Comparison of ENCODE assay signal across 8 cellular contexts in genomic region chr16:138049-138417, GRCh38. TPM values are rescaled to one million over a fixed set of nuclear protein-coding genes. Genes with fewer than 3 reads are reported as not detected.
A peak's percentile ranks its signal among the peaks of the same experiment; 100 is the strongest.
DNase-seq lines count a peak whose midpoint lies in the region; ATAC-seq and TF ChIP-seq lines count a peak whose summit lies in the region.

No MANE protein-coding gene starts in this region.

- peak overlapping the region; percentile 82 to 93 for H3K27ac ChIP-seq in coronary artery
- peak overlapping the region in 4 of 5 donors; percentile 82 to 91 (median 91) for H3K27ac ChIP-seq in stomach

- peak overlapping the region; percentile 80 for H3K4me3 Mint-ChIP-seq in WTC11

- H3K36me3 ChIP-seq in stomach = no peaks in the 10 kb centered on the region

- no peaks in the 10 kb centered on the region for H3K4me1 Mint-ChIP-seq in WTC11

- ATAC-seq in WTC11 = peak; percentile 27
- no peak for ATAC-seq in GM21737 (IDR thresholded peaks at IDR 0.05; ENCODE audit: unreplicated experiment)
- ATAC-seq in HG02870 (IDR thresholded peaks at IDR 0.05; ENCODE audit: unreplicated experiment) = no peak

- H3K9me3 ChIP-seq in stomach = no peaks in the 10 kb centered on the region

- WGBS in stomach, 5 donors = 1 to 3% (median 2%) methylated on average over 15 to 30 of the region's 30 CpGs

- peak overlapping the region; percentile 75 for H3K4me3 ChIP-seq in HFF-Myc (replicated peaks; ENCODE audit: low read depth, low read length)
- peak overlapping the region; percentile 88 for H3K4me3 ChIP-seq in coronary artery
- H3K4me3 ChIP-seq in stomach = peak overlapping the region; percentile 67 to 88 (median 86)

- CTCF ChIA-PET in WTC11 (lab: Charles Lee) = interaction anchor here (0.7 to 2.8 kb wide), 6 partner anchors 20 to 1842 kb away, joined by 3 to 11 read pairs (median 8); partner anchors contain the start of genes AXIN1 and HBQ1

- no peak for TF ChIP-seq POLR2A in stomach (IDR thresholded peaks at IDR 0.05)

- peaks cover 9 to 34% (median 20%) of the 10 kb centered on the region in 4 donors for H3K4me1 ChIP-seq in stomach

- no peak for TF ChIP-seq EP300 in stomach (IDR thresholded peaks at IDR 0.05)

- H3K27me3 Mint-ChIP-seq in WTC11 (ENCODE audit: low read depth) = peaks cover 12% of the 10 kb centered on the region

- intact Hi-C loops in stomach (cut with DNase I; ENCODE audit: low total_unique reads) = no loop called here

- no peak overlapping the region for H3K27ac Mint-ChIP-seq in WTC11

- peaks cover 0 to under 1% (median 0%) of the 10 kb centered on the region in 3 donors for H3K27me3 ChIP-seq in stomach

- POLR2A ChIA-PET in WTC11 (lab: Charles Lee) = interaction anchor here (0.5 kb wide), 1 partner anchor 114 kb away, joined by 4 read pairs; no protein-coding TSS in a partner anchor

- peaks cover 5% of the 10 kb centered on the region; the same call in 1 of the 2 replicates for H3K9me3 Mint-ChIP-seq in WTC11

- no peak for DNase-seq in HFF-Myc (ENCODE audit: extremely low read depth, low read depth)
- DNase-seq in WTC11 (ENCODE audit: low spot score) = peak; percentile 57
- no peak for DNase-seq in coronary artery (ENCODE audit: low spot score)
- peak; percentile 13 to 22 for DNase-seq in lung microvascular endothelial cell (ENCODE audit: low read depth in 2 of 2)
- no peak for DNase-seq in stomach
- no peak for DNase-seq in putamen (ENCODE audit: low spot score)

- H3K36me3 Mint-ChIP-seq in WTC11 = no peaks in the 10 kb centered on the region

- no peak for TF ChIP-seq CTCF in HFF-Myc (IDR thresholded peaks at IDR 0.05; ENCODE audit: low read depth, low read length, missing control alignments)
- TF ChIP-seq CTCF in WTC11 (IDR thresholded peaks at IDR 0.05) = no peak
- no peak for TF ChIP-seq CTCF in coronary artery (IDR thresholded peaks at IDR 0.05)
- no peak for TF ChIP-seq CTCF in stomach (IDR thresholded peaks at IDR 0.05)

TF ChIP-seq in WTC11, 78 proteins besides CTCF, POLR2A, EP300 and RAD21:
- TF ChIP-seq E2F5 (CRISPR knock-in tag; IDR thresholded peaks at IDR 0.05) (no peak), ELF4 (CRISPR knock-in tag; IDR thresholded peaks at IDR 0.05; ENCODE audit: low read depth) (no peak), EMX1 (CRISPR knock-in tag; IDR thresholded peaks at IDR 0.05) (no peak), NR3C1 (CRISPR knock-in tag; conservative IDR thresholded peaks at IDR 0.05; ENCODE audit: low read depth) (no peak), ZNF263 (CRISPR knock-in tag; IDR thresholded peaks at IDR 0.05; ENCODE audit: low read depth) (peak; percentile 74; the same call in 1 of the 2 replicates)

RNA-seq across cellular contexts. Expression of gene NPRL3, which starts 0.4 kb away (rescaled TPM):
- 41.1 to 47.9 TPM (median 45.7 TPM) in 3 replicates for total RNA-seq in WTC11 (2021)
- 2.4 and 3.6 TPM in 2 replicates for total RNA-seq in lung microvascular endothelial cell
- 10 to 100 TPM in 3 of 5 donors, 1 to 10 TPM in 1, under 1 TPM in 1; 0.58 to 73.9 (median 22.3) TPM for total RNA-seq in stomach
- polyA plus RNA-seq in stomach = 10 to 100 TPM; 12.4 to 14.1 (median 13.3) TPM

RNA-seq across cellular contexts. Expression of gene HBZ, which starts 14.4 kb away (rescaled TPM):
- total RNA-seq in WTC11 (2021) (0.41 to 0.53 TPM (median 0.52 TPM) in 3 replicates), lung microvascular endothelial cell (not detected in 2 replicates), stomach (not detected)
- polyA plus RNA-seq in stomach = not detected

RNA-seq across cellular contexts. Expression of gene HBM, which starts 27.7 kb away (rescaled TPM):
- total RNA-seq in WTC11 (2021) = not detected in 3 replicates
- total RNA-seq in lung microvascular endothelial cell = not detected in 2 replicates
- total RNA-seq in stomach = 10 to 100 TPM in 1 of 5 donors, not detected in 4; 10.3 TPM
- polyA plus RNA-seq in stomach = not detected

RNA-seq across cellular contexts. Expression of gene HBA2, which starts 34.6 kb away (rescaled TPM):
- total RNA-seq in WTC11 (2021) (1.8 to 2.6 TPM (median 2.4 TPM) in 3 replicates), lung microvascular endothelial cell (not detected in 2 replicates), stomach (100 to 1,000 TPM in 1 of 5 donors, 10 to 100 TPM in 2, 1 to 10 TPM in 1, not detected in 1; 8.4 to 570 (median 32.0) TPM)
- polyA plus RNA-seq in stomach = 10 to 100 TPM in 2 of 3 donors, 1 to 10 TPM in 1; 3.5 to 21.3 (median 17.0) TPM

RNA-seq across cellular contexts. Expression of gene HBA1, which starts 38.4 kb away (rescaled TPM):
- 2.1 to 3.4 TPM (median 3.1 TPM) in 3 replicates for total RNA-seq in WTC11 (2021)
- not detected in 2 replicates for total RNA-seq in lung microvascular endothelial cell
- total RNA-seq in stomach = 100 to 1,000 TPM in 1 of 5 donors, 10 to 100 TPM in 1, not detected in 3; 34.8 to 263 TPM
- polyA plus RNA-seq in stomach = 1 to 10 TPM in 1 of 3 donors, under 1 TPM in 1, not detected in 1; 0.88 to 5.7 TPM

Comparison
In these comparisons a context has a peak if more than half of its experiments do, and no peak if none do; other contexts are left out.
1. DNase-seq: peak in WTC11 (single experiment) and lung microvascular endothelial cell (2 of 2); none in HFF-Myc (single experiment), coronary artery (single experiment), stomach (single experiment) and putamen (single experiment).
2. Peak in every context shown above with its lines, with median percentiles within 50 percentile points of each other: H3K4me3 ChIP-seq.